ENCODE assay signal across 8 cellular contexts in genomic region chr16:8905168-8905762, GRCh38. TPM values are rescaled to one million over a fixed set of nuclear protein-coding genes. Genes with fewer than 3 reads are reported as not detected.
DNase-seq lines count a peak whose midpoint lies in the region; ATAC-seq, FAIRE-seq and TF ChIP-seq lines count a peak whose summit lies in the region.

No MANE protein-coding gene starts in this region.

- H3K4me3 Mint-ChIP-seq in activated naive CD4-positive, alpha-beta T cell treated with anti-CD3 and anti-CD28 coated beads for 36 hours, result no peak overlapping the region
- no peak overlapping the region for H3K4me3 Mint-ChIP-seq in activated T-helper 2 cell treated with anti-CD3 and anti-CD28 coated beads, Interferon-gamma antibody, Interleukin-2, Interleukin-4, amounts not matched to agents 10 μg/mL and 5 μg/mL and 100 μg/mL, durations not matched to agents 14 hours and 24 hours and 36 hours (ENCODE audit: low read depth)
- H3K4me3 Mint-ChIP-seq in T-helper 2 cell treated with Interferon-gamma antibody and Interleukin-4, amounts not matched to agents 5 μg/mL and 100 μg/mL, for 36 hours, result no peak overlapping the region

- H3K79me2 ChIP-seq in GM12878 (ENCODE audit: control insufficient read depth, insufficient read depth, low read length) (no peaks in the 10 kb centered on the region), osteoblast (ENCODE audit: insufficient read depth, low read length) (peaks cover 10% of the 10 kb centered on the region)

- no peaks in the 10 kb centered on the region for H3K27me3 ChIP-seq in GM12878 (replicated peaks in 1 of 2; ENCODE audit: control insufficient read depth in 2 of 2, insufficient read depth in 2 of 2, low read length in 1 of 2)
- no peaks in the 10 kb centered on the region for H3K27me3 ChIP-seq in osteoblast (ENCODE audit: insufficient read depth, low read length)
- no peaks in the 10 kb centered on the region for H3K27me3 ChIP-seq in upper lobe of left lung

- no peak for TF ChIP-seq POLR2A in GM12878 (IDR thresholded peaks at IDR 0.05; ENCODE audit: low read depth, low read length)
- no peak for TF ChIP-seq POLR2A in upper lobe of left lung (IDR thresholded peaks at IDR 0.05)

- no TSS peak for BruUV-seq in GM12878 (replicated peaks; lab: Mats Ljungman, UMichigan)

- peaks cover 48% of the 10 kb centered on the region for H3K36me3 Mint-ChIP-seq in activated naive CD4-positive, alpha-beta T cell treated with anti-CD3 and anti-CD28 coated beads for 36 hours (ENCODE audit: low read depth)
- H3K36me3 Mint-ChIP-seq in activated T-helper 2 cell treated with anti-CD3 and anti-CD28 coated beads, Interferon-gamma antibody, Interleukin-2, Interleukin-4, amounts not matched to agents 10 μg/mL and 5 μg/mL and 100 μg/mL, durations not matched to agents 14 hours and 24 hours and 36 hours (ENCODE audit: low read depth), result peaks cover 72% of the 10 kb centered on the region
- H3K36me3 Mint-ChIP-seq in T-helper 2 cell treated with Interferon-gamma antibody and Interleukin-4, amounts not matched to agents 5 μg/mL and 100 μg/mL, for 36 hours (ENCODE audit: low read depth), result peaks cover 75% of the 10 kb centered on the region

- POLR2A ChIA-PET in GM12878 (lab: Charles Lee), result no interaction called here

- H3K4me3 ChIP-seq in GM12878, result no peak overlapping the region
- H3K4me3 ChIP-seq in osteoblast (ENCODE audit: insufficient read depth, low read length), result no peak overlapping the region
- H3K4me3 ChIP-seq in upper lobe of left lung, result no peak overlapping the region

- SMC1A ChIA-PET in GM12878 (lab: Charles Lee; ENCODE audit: uncharacterized antibody, unreplicated experiment), result interaction anchor here (1.0 to 1.6 kb wide), 3 partner anchors 13 to 104 kb away, joined by 3 to 5 read pairs (median 3); no protein-coding TSS in a partner anchor

- H3K27me3 Mint-ChIP-seq in activated naive CD4-positive, alpha-beta T cell treated with anti-CD3 and anti-CD28 coated beads for 36 hours (ENCODE audit: low read depth), result no peaks in the 10 kb centered on the region
- no peaks in the 10 kb centered on the region for H3K27me3 Mint-ChIP-seq in activated T-helper 2 cell treated with anti-CD3 and anti-CD28 coated beads, Interferon-gamma antibody, Interleukin-2, Interleukin-4, amounts not matched to agents 10 μg/mL and 5 μg/mL and 100 μg/mL, durations not matched to agents 14 hours and 24 hours and 36 hours (ENCODE audit: low read depth)
- H3K27me3 Mint-ChIP-seq in T-helper 2 cell treated with Interferon-gamma antibody and Interleukin-4, amounts not matched to agents 5 μg/mL and 100 μg/mL, for 36 hours (ENCODE audit: low read depth), result no peaks in the 10 kb centered on the region

- H2AFZ ChIP-seq in GM12878 (ENCODE audit: control insufficient read depth, low read depth, low read length), result no peak overlapping the region
- no peak overlapping the region for H2AFZ ChIP-seq in osteoblast (ENCODE audit: low read length)

- H3K36me3 ChIP-seq in GM12878 (ENCODE audit: control insufficient read depth in 2 of 2, insufficient read depth in 2 of 2, low read length in 1 of 2), result peaks cover 39 to 70% of the 10 kb centered on the region in 2 experiments
- H3K36me3 ChIP-seq in osteoblast (ENCODE audit: insufficient read depth, low read length), result peaks cover 82% of the 10 kb centered on the region
- peaks cover 59 to 100% (median 91%) of the 10 kb centered on the region in 4 donors for H3K36me3 ChIP-seq in upper lobe of left lung

- H4K20me1 ChIP-seq in GM12878 (ENCODE audit: control insufficient read depth, insufficient read depth) (no peaks in the 10 kb centered on the region), osteoblast (ENCODE audit: insufficient read depth, low read length) (peaks cover 10% of the 10 kb centered on the region)

- H3K4me1 Mint-ChIP-seq in activated naive CD4-positive, alpha-beta T cell treated with anti-CD3 and anti-CD28 coated beads for 36 hours (ENCODE audit: low read depth), result peaks cover 14% of the 10 kb centered on the region
- peaks cover 5% of the 10 kb centered on the region for H3K4me1 Mint-ChIP-seq in activated T-helper 2 cell treated with anti-CD3 and anti-CD28 coated beads, Interferon-gamma antibody, Interleukin-2, Interleukin-4, amounts not matched to agents 10 μg/mL and 5 μg/mL and 100 μg/mL, durations not matched to agents 14 hours and 24 hours and 36 hours (ENCODE audit: low read depth)
- peaks cover 13% of the 10 kb centered on the region for H3K4me1 Mint-ChIP-seq in T-helper 2 cell treated with Interferon-gamma antibody and Interleukin-4, amounts not matched to agents 5 μg/mL and 100 μg/mL, for 36 hours (ENCODE audit: low read depth)

- no peak overlapping the region for H3K27ac ChIP-seq in GM12878 (ENCODE audit: control insufficient read depth, insufficient read depth)
- no peak overlapping the region for H3K27ac ChIP-seq in osteoblast (ENCODE audit: low read depth, low read length)
- no peak overlapping the region for H3K27ac ChIP-seq in upper lobe of left lung

- TF ChIP-seq EP300 in GM12878 (IDR thresholded peaks at IDR 0.05; ENCODE audit: borderline replicate concordance in 1 of 2, control insufficient read depth in 1 of 2, low read depth in 2 of 2, low read length in 2 of 2), result no peak
- TF ChIP-seq EP300 in upper lobe of left lung (IDR thresholded peaks at IDR 0.05), result no peak

- no peaks in the 10 kb centered on the region for H3K9me3 Mint-ChIP-seq in activated naive CD4-positive, alpha-beta T cell treated with anti-CD3 and anti-CD28 coated beads for 36 hours
- no peaks in the 10 kb centered on the region for H3K9me3 Mint-ChIP-seq in activated T-helper 2 cell treated with anti-CD3 and anti-CD28 coated beads, Interferon-gamma antibody, Interleukin-2, Interleukin-4, amounts not matched to agents 10 μg/mL and 5 μg/mL and 100 μg/mL, durations not matched to agents 14 hours and 24 hours and 36 hours
- no peaks in the 10 kb centered on the region for H3K9me3 Mint-ChIP-seq in T-helper 2 cell treated with Interferon-gamma antibody and Interleukin-4, amounts not matched to agents 5 μg/mL and 100 μg/mL, for 36 hours

- H3K4me1 ChIP-seq in GM12878 (ENCODE audit: control insufficient read depth, insufficient read depth, low read length), result no peaks in the 10 kb centered on the region
- H3K4me1 ChIP-seq in osteoblast (ENCODE audit: insufficient read depth, low read length), result peaks cover 6% of the 10 kb centered on the region
- H3K4me1 ChIP-seq in upper lobe of left lung, result no peaks in the 10 kb centered on the region

- peak; percentile 84 for ATAC-seq in GM12878
- no peak for ATAC-seq in upper lobe of left lung (ENCODE audit: low FRiP score in 2 of 2)

- H3K4me2 ChIP-seq in GM12878 (ENCODE audit: control insufficient read depth, insufficient read depth), result no peak overlapping the region
- no peak overlapping the region for H3K4me2 ChIP-seq in osteoblast (ENCODE audit: insufficient read depth, low read length)

- in situ Hi-C loops in GM12878 (cut with MboI), result no loop called here

- no peak overlapping the region for H3K9ac ChIP-seq in GM12878 (ENCODE audit: control insufficient read depth, insufficient read depth, low read length)

- H3K9me3 ChIP-seq in GM12878 (replicated peaks; ENCODE audit: control insufficient read depth, insufficient read depth, low read length) (no peaks in the 10 kb centered on the region), osteoblast (ENCODE audit: low read depth, low read length) (no peaks in the 10 kb centered on the region), upper lobe of left lung (no peaks in the 10 kb centered on the region)

- peak; percentile 26 for DNase-seq in activated naive CD4-positive, alpha-beta T cell treated with anti-CD3 and anti-CD28 coated beads for 36 hours
- no peak for DNase-seq in activated naive CD4-positive, alpha-beta T cell (lab: John Stamatoyannopoulos, UW)
- DNase-seq in NCI-H1694 treated with DMSO at 0.1 percent for 48 hours (lab: John Stamatoyannopoulos, UW), result peak; percentile 48
- no peak for DNase-seq in GM12878 (ENCODE audit: low read depth, low spot score)
- no peak for DNase-seq in osteoblast (ENCODE audit: insufficient read length, low spot score, missing footprints)
- DNase-seq in activated T-helper 2 cell treated with anti-CD3 and anti-CD28 coated beads, Interferon-gamma antibody, Interleukin-2, Interleukin-4, amounts not matched to agents 10 μg/mL and 5 μg/mL and 100 μg/mL, durations not matched to agents 14 hours and 24 hours and 36 hours (ENCODE audit: low spot score), result no peak
- no peak for DNase-seq in upper lobe of left lung
- no peak for DNase-seq in T-helper 2 cell treated with Interferon-gamma antibody and Interleukin-4, amounts not matched to agents 5 μg/mL and 100 μg/mL, for 36 hours (ENCODE audit: low spot score)

- TF ChIP-seq RAD21 in GM12878 (IDR thresholded peaks at IDR 0.05; ENCODE audit: insufficient read depth, low read depth, low read length), result peak; percentile 72

- CTCF ChIA-PET in activated naive CD4-positive, alpha-beta T cell treated with anti-CD3 and anti-CD28 coated beads for 36 hours (lab: Charles Lee), result interaction anchor here (1.3 kb wide), 2 partner anchors 30 to 41 kb away, joined by 3 to 14 read pairs; no protein-coding TSS in a partner anchor
- CTCF ChIA-PET in GM12878 (lab: Yijun Ruan, JAX), result interaction anchor here (1.0 to 2.5 kb wide), 7 partner anchors 10 to 198 kb away, joined by 3 to 9 read pairs (median 3); no protein-coding TSS in a partner anchor

- intact Hi-C loops in activated naive CD4-positive, alpha-beta T cell treated with anti-CD3 and anti-CD28 coated beads for 36 hours (cut with micrococcal nuclease), result loop anchor here (1.0 to 5.0 kb wide), 2 partner anchors 31 to 102 kb away; no protein-coding TSS in a partner anchor
- intact Hi-C loops in GM12878 (cut with micrococcal nuclease; ENCODE audit: unreplicated experiment), result loop anchor here (1.0 kb wide), 2 partner anchors 31 to 103 kb away; no protein-coding TSS in a partner anchor
- intact Hi-C loops in activated T-helper 2 cell treated with anti-CD3 and anti-CD28 coated beads, Interferon-gamma antibody, Interleukin-2, Interleukin-4, amounts not matched to agents 10 μg/mL and 5 μg/mL and 100 μg/mL, durations not matched to agents 14 hours and 24 hours and 36 hours (cut with micrococcal nuclease), result loop anchor here (1.0 kb wide), 2 partner anchors 31 to 103 kb away; no protein-coding TSS in a partner anchor

- RAD21 ChIA-PET in GM12878 (lab: Charles Lee; ENCODE audit: unreplicated experiment), result no interaction called here

- peak; percentile 58 to 67 (median 65); a peak in 5 of 6 replicates for TF ChIP-seq CTCF in GM12878 (IDR thresholded peaks at IDR 0.05 in 2 of 3, conservative IDR thresholded peaks at IDR 0.05 in 1 of 3; ENCODE audit: control insufficient read depth in 2 of 3, extremely low read depth in 1 of 3, insufficient read depth in 1 of 3, low read depth in 3 of 3, low read length in 3 of 3)
- peak; percentile 52 for TF ChIP-seq CTCF in osteoblast (IDR thresholded peaks at IDR 0.05; ENCODE audit: extremely low read depth, low read depth, low read length)
- peak in 1 of 6 experiments; percentile 24 for TF ChIP-seq CTCF in upper lobe of left lung (IDR thresholded peaks at IDR 0.05)

- WGBS in GM12878 (ENCODE audit: insufficient coverage, insufficient replicate concordance, low lambda C conversion rate, missing lambda C conversion rate), result 73% methylated on average over 13 of the region's 13 CpGs
- 80 to 81% methylated on average over 13 of the region's 13 CpGs for WGBS in upper lobe of left lung, 2 donors

- no peak overlapping the region for H3K27ac Mint-ChIP-seq in activated naive CD4-positive, alpha-beta T cell treated with anti-CD3 and anti-CD28 coated beads for 36 hours
- no peak overlapping the region for H3K27ac Mint-ChIP-seq in activated T-helper 2 cell treated with anti-CD3 and anti-CD28 coated beads, Interferon-gamma antibody, Interleukin-2, Interleukin-4, amounts not matched to agents 10 μg/mL and 5 μg/mL and 100 μg/mL, durations not matched to agents 14 hours and 24 hours and 36 hours
- no peak overlapping the region for H3K27ac Mint-ChIP-seq in T-helper 2 cell treated with Interferon-gamma antibody and Interleukin-4, amounts not matched to agents 5 μg/mL and 100 μg/mL, for 36 hours

- no peak for FAIRE-seq in GM12878 (lab: Jason Lieb, UNC)

RNA-seq across cellular contexts. Expression of gene LITAFD, which starts 23.1 kb away (rescaled TPM):
- not detected for total RNA-seq in activated naive CD4-positive, alpha-beta T cell treated with anti-CD3 and anti-CD28 coated beads for 36 hours
- not detected in 2 replicates for total RNA-seq in GM12878 (2013; cell fraction: nucleolus; rRNA removed)
- total RNA-seq in GM12878 (2014; rRNA removed) (not detected in 2 replicates), GM12878 (2014; rRNA removed; fragmentation: Illumina TruSeq; extraction: Trizol) (not detected in 2 replicates), GM12878 (2021) (not detected in 2 replicates), osteoblast (not detected in 2 replicates), upper lobe of left lung (not detected)
- not detected for polyA plus RNA-seq in GM12878 (2011; ENCODE audit: low read depth)
- polyA plus RNA-seq in GM12878 (2011; rRNA removed) (not detected in 2 replicates), GM12878 (2014; fragmentation: Illumina TruSeq; extraction: Trizol) (not detected in 2 replicates), GM12878 (2014; fragmentation: Nextera tagmentation; extraction: Ambion mirVana) (not detected), GM12878 (2014; rRNA removed) (not detected in 2 replicates), GM12878 (2016; fragmentation: Nextera tagmentation; extraction: Ambion mirVana) (not detected)
- polyA plus RNA-seq in GM12878 (2011; cell fraction: cytosol; rRNA removed), result not detected in 2 replicates
- not detected in 2 replicates for polyA plus RNA-seq in GM12878 (2011; cell fraction: nucleus; rRNA removed)
- polyA plus RNA-seq in GM12878 (2012), result not detected in 2 replicates
- not detected in 2 replicates for polyA minus RNA-seq in GM12878 (2011; rRNA and poly(A)+ RNA removed)
- not detected in 2 replicates for polyA minus RNA-seq in GM12878 (2011; cell fraction: cytosol; rRNA and poly(A)+ RNA removed)
- polyA minus RNA-seq in GM12878 (2011; cell fraction: nucleus; rRNA and poly(A)+ RNA removed), result not detected in 2 replicates
- total RNA-seq in activated T-helper 2 cell treated with anti-CD3 and anti-CD28 coated beads, Interferon-gamma antibody, Interleukin-2, Interleukin-4, amounts not matched to agents 10 μg/mL and 5 μg/mL and 100 μg/mL, durations not matched to agents 14 hours and 24 hours and 36 hours, result not detected in 2 replicates

RNA-seq across cellular contexts. Expression of gene CARHSP1, which starts 36.5 kb away (rescaled TPM):
- total RNA-seq in activated naive CD4-positive, alpha-beta T cell treated with anti-CD3 and anti-CD28 coated beads for 36 hours, result 10 to 100 TPM; 46.5 to 49.6 TPM
- 27.6 and 29.2 TPM in 2 replicates for total RNA-seq in GM12878 (2013; cell fraction: nucleolus; rRNA removed)
- 92.3 and 109 TPM in 2 replicates for total RNA-seq in GM12878 (2014; rRNA removed)
- total RNA-seq in GM12878 (2014; rRNA removed; fragmentation: Illumina TruSeq; extraction: Trizol), result 40.5 and 45.0 TPM in 2 replicates
- total RNA-seq in GM12878 (2021), result 61.3 and 68.6 TPM in 2 replicates
- polyA plus RNA-seq in GM12878 (2011; ENCODE audit: low read depth), result 45.4 TPM
- 39.2 and 65.3 TPM in 2 replicates for polyA plus RNA-seq in GM12878 (2011; rRNA removed)
- 94.4 and 162 TPM in 2 replicates for polyA plus RNA-seq in GM12878 (2011; cell fraction: cytosol; rRNA removed)
- 80.8 and 81.4 TPM in 2 replicates for polyA plus RNA-seq in GM12878 (2011; cell fraction: nucleus; rRNA removed)
- 61.2 and 68.1 TPM in 2 replicates for polyA plus RNA-seq in GM12878 (2012)
- polyA plus RNA-seq in GM12878 (2014; fragmentation: Illumina TruSeq; extraction: Trizol), result 24.7 and 34.1 TPM in 2 replicates
- 1 to 10 TPM; 5.5 to 8.4 TPM for polyA plus RNA-seq in GM12878 (2014; fragmentation: Nextera tagmentation; extraction: Ambion mirVana)
- 104 and 112 TPM in 2 replicates for polyA plus RNA-seq in GM12878 (2014; rRNA removed)
- polyA plus RNA-seq in GM12878 (2016; fragmentation: Nextera tagmentation; extraction: Ambion mirVana), result 10 to 100 TPM; 83.2 to 86.2 TPM
- 81.6 and 120 TPM in 2 replicates for polyA minus RNA-seq in GM12878 (2011; rRNA and poly(A)+ RNA removed)
- polyA minus RNA-seq in GM12878 (2011; cell fraction: cytosol; rRNA and poly(A)+ RNA removed), result 39.4 and 40.0 TPM in 2 replicates
- polyA minus RNA-seq in GM12878 (2011; cell fraction: nucleus; rRNA and poly(A)+ RNA removed), result 15.8 and 26.4 TPM in 2 replicates
- 92.6 and 107 TPM in 2 replicates for total RNA-seq in osteoblast
- total RNA-seq in activated T-helper 2 cell treated with anti-CD3 and anti-CD28 coated beads, Interferon-gamma antibody, Interleukin-2, Interleukin-4, amounts not matched to agents 10 μg/mL and 5 μg/mL and 100 μg/mL, durations not matched to agents 14 hours and 24 hours and 36 hours, result 84.4 and 90.8 TPM in 2 replicates
- 100 to 1,000 TPM in 1 of 6 donors, 10 to 100 TPM in 5; 33.5 to 102 (median 75.3) TPM for total RNA-seq in upper lobe of left lung

RNA-seq across cellular contexts. Expression of gene USP7, which starts 58.4 kb away (rescaled TPM):
- 100 to 1,000 TPM; 155 to 163 TPM for total RNA-seq in activated naive CD4-positive, alpha-beta T cell treated with anti-CD3 and anti-CD28 coated beads for 36 hours
- 276 and 307 TPM in 2 replicates for total RNA-seq in GM12878 (2013; cell fraction: nucleolus; rRNA removed)
- total RNA-seq in GM12878 (2014; rRNA removed) (74.3 and 81.3 TPM in 2 replicates), GM12878 (2014; rRNA removed; fragmentation: Illumina TruSeq; extraction: Trizol) (68.0 and 68.9 TPM in 2 replicates), GM12878 (2021) (133 and 138 TPM in 2 replicates), osteoblast (46.0 and 51.4 TPM in 2 replicates), upper lobe of left lung (100 to 1,000 TPM in 1 of 6 donors, 10 to 100 TPM in 5; 68.2 to 122 (median 72.2) TPM)
- polyA plus RNA-seq in GM12878 (2011; ENCODE audit: low read depth), result 52.7 TPM
- polyA plus RNA-seq in GM12878 (2011; rRNA removed) (86.4 and 100 TPM in 2 replicates), GM12878 (2014; fragmentation: Illumina TruSeq; extraction: Trizol) (107 and 144 TPM in 2 replicates), GM12878 (2014; fragmentation: Nextera tagmentation; extraction: Ambion mirVana) (10 to 100 TPM; 20.8 to 25.0 TPM), GM12878 (2014; rRNA removed) (53.0 and 57.4 TPM in 2 replicates), GM12878 (2016; fragmentation: Nextera tagmentation; extraction: Ambion mirVana) (10 to 100 TPM; 16.2 to 18.6 TPM)
- polyA plus RNA-seq in GM12878 (2011; cell fraction: cytosol; rRNA removed), result 24.9 and 31.7 TPM in 2 replicates
- 137 and 156 TPM in 2 replicates for polyA plus RNA-seq in GM12878 (2011; cell fraction: nucleus; rRNA removed)
- 86.1 and 88.3 TPM in 2 replicates for polyA plus RNA-seq in GM12878 (2012)
- 132 and 155 TPM in 2 replicates for polyA minus RNA-seq in GM12878 (2011; rRNA and poly(A)+ RNA removed)
- 44.8 and 51.1 TPM in 2 replicates for polyA minus RNA-seq in GM12878 (2011; cell fraction: cytosol; rRNA and poly(A)+ RNA removed)
- 130 and 190 TPM in 2 replicates for polyA minus RNA-seq in GM12878 (2011; cell fraction: nucleus; rRNA and poly(A)+ RNA removed)
- 164 and 176 TPM in 2 replicates for total RNA-seq in activated T-helper 2 cell treated with anti-CD3 and anti-CD28 coated beads, Interferon-gamma antibody, Interleukin-2, Interleukin-4, amounts not matched to agents 10 μg/mL and 5 μg/mL and 100 μg/mL, durations not matched to agents 14 hours and 24 hours and 36 hours

Comparison
In these comparisons a context has a peak if more than half of its experiments do, and no peak if none do; other contexts are left out.
1. DNase-seq: peak in activated naive CD4-positive, alpha-beta T cell treated with anti-CD3 and anti-CD28 coated beads for 36 hours (single experiment) and NCI-H1694 treated with DMSO at 0.1 percent for 48 hours (single experiment); none in activated naive CD4-positive, alpha-beta T cell (0 of 4), GM12878 (single experiment), osteoblast (single experiment), activated T-helper 2 cell treated with anti-CD3 and anti-CD28 coated beads, Interferon-gamma antibody, Interleukin-2, Interleukin-4, amounts not matched to agents 10 μg/mL and 5 μg/mL and 100 μg/mL, durations not matched to agents 14 hours and 24 hours and 36 hours (single experiment), upper lobe of left lung (0 of 2) and T-helper 2 cell treated with Interferon-gamma antibody and Interleukin-4, amounts not matched to agents 5 μg/mL and 100 μg/mL, for 36 hours (single experiment).